1 cellular context compared by ENCODE assay signal in the genomic region with DNA sequence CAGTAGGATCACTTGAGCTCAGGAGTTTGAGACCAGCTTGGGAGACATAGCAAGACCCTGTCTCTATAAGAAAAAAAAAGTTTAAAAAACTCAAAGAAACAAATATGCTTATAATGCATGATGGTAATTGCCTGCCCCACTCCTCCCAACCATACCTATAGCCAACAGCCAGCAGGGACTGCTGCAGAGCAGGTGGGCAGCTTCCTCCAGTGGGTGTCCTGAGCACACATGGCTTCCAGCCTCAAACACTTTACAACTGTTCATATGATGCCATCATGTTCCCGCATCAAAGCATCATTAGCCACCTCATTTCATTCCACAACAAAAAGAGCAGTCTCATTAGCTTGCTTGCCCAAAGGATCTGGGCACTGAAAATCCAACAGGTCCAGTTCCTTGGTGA.
TF ChIP-seq lines count a peak whose summit lies in the region.

No MANE protein-coding gene starts in this region.

TF ChIP-seq in SK-N-SH, 30 proteins besides CTCF, POLR2A, EP300 and RAD21 (continued from another document):
- TF ChIP-seq MXI1 (IDR thresholded peaks at IDR 0.05; ENCODE audit: low read depth, low read length): no peak
- TF ChIP-seq, protein P1, sequence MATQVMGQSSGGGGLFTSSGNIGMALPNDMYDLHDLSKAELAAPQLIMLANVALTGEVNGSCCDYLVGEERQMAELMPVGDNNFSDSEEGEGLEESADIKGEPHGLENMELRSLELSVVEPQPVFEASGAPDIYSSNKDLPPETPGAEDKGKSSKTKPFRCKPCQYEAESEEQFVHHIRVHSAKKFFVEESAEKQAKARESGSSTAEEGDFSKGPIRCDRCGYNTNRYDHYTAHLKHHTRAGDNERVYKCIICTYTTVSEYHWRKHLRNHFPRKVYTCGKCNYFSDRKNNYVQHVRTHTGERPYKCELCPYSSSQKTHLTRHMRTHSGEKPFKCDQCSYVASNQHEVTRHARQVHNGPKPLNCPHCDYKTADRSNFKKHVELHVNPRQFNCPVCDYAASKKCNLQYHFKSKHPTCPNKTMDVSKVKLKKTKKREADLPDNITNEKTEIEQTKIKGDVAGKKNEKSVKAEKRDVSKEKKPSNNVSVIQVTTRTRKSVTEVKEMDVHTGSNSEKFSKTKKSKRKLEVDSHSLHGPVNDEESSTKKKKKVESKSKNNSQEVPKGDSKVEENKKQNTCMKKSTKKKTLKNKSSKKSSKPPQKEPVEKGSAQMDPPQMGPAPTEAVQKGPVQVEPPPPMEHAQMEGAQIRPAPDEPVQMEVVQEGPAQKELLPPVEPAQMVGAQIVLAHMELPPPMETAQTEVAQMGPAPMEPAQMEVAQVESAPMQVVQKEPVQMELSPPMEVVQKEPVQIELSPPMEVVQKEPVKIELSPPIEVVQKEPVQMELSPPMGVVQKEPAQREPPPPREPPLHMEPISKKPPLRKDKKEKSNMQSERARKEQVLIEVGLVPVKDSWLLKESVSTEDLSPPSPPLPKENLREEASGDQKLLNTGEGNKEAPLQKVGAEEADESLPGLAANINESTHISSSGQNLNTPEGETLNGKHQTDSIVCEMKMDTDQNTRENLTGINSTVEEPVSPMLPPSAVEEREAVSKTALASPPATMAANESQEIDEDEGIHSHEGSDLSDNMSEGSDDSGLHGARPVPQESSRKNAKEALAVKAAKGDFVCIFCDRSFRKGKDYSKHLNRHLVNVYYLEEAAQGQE (IDR thresholded peaks at IDR 0.05; ENCODE audit: low read depth, low read length): no peak
